In genomic region chr20:6100261-6100660, GRCh38 we compare ENCODE assay signal across 30 cellular contexts. TPM values are rescaled to one million over a fixed set of nuclear protein-coding genes. Genes with fewer than 3 reads are reported as not detected.
"Had no signal": no experiment of that assay in that cellular context is flagged by ENCODE, and none has a peak within 500 bp of the region (broad histone marks: within the 10 kb centered on the region; RNA-seq: fewer than 3 reads in every experiment).

No MANE protein-coding gene starts in this region.

- H3K36me3 Mint-ChIP-seq: naive thymus-derived CD4-positive, alpha-beta T cell had no signal

- H3K36me3 ChIP-seq: breast epithelium, gastrocnemius medialis, ovary, prostate gland, tibial artery, WERI-Rb-1 had no signal

- H3K27ac ChIP-seq: breast epithelium, gastrocnemius medialis, ovary, prostate gland, suprapubic skin, tibial artery, WERI-Rb-1 had no signal

- H3K27ac Mint-ChIP-seq: activated CD4-positive, alpha-beta memory T cell treated with anti-CD3 and anti-CD28 coated beads, Interleukin-2, amount 10 ng/mL, durations not matched to agents 7 days and 5 days; activated CD4-positive, alpha-beta T cell treated with anti-CD3 and anti-CD28 coated beads, Interleukin-2, amount 10 ng/mL, durations not matched to agents 24 days and 14 days; activated T-cell treated with anti-CD3 and anti-CD28 coated beads, Interleukin-2, amount 50 U/mL, for 24 hours; dendritic cell treated with granulocyte-macrophage colony-stimulating factor and Interleukin-4, amounts not matched to agents 40 ng/mL and 50 ng/mL, for 4 days; naive thymus-derived CD4-positive, alpha-beta T cell; T-helper 1 cell treated with Interleukin-12 subunit alpha and Interleukin-12 subunit beta and Interleukin-4 antibody, amounts not matched to agents 30 μg/mL and 1 μg/mL, for 36 hours had no signal

- H3K27me3 Mint-ChIP-seq: dendritic cell treated with granulocyte-macrophage colony-stimulating factor and Interleukin-4, amounts not matched to agents 40 ng/mL and 50 ng/mL, for 4 days had no signal

- H3K9me3 Mint-ChIP-seq: activated CD4-positive, alpha-beta memory T cell treated with anti-CD3 and anti-CD28 coated beads, Interleukin-2, amount 10 ng/mL, durations not matched to agents 7 days and 5 days; activated CD4-positive, alpha-beta T cell treated with anti-CD3 and anti-CD28 coated beads, Interleukin-2, amount 10 ng/mL, durations not matched to agents 24 days and 14 days; activated T-cell treated with anti-CD3 and anti-CD28 coated beads, Interleukin-2, amount 50 U/mL, for 24 hours; dendritic cell treated with granulocyte-macrophage colony-stimulating factor and Interleukin-4, amounts not matched to agents 40 ng/mL and 50 ng/mL, for 4 days; naive thymus-derived CD4-positive, alpha-beta T cell; T-helper 1 cell treated with Interleukin-12 subunit alpha and Interleukin-12 subunit beta and Interleukin-4 antibody, amounts not matched to agents 30 μg/mL and 1 μg/mL, for 36 hours had no signal

- H3K4me3 Mint-ChIP-seq: activated CD4-positive, alpha-beta memory T cell treated with anti-CD3 and anti-CD28 coated beads, Interleukin-2, amount 10 ng/mL, durations not matched to agents 7 days and 5 days; activated CD4-positive, alpha-beta T cell treated with anti-CD3 and anti-CD28 coated beads, Interleukin-2, amount 10 ng/mL, durations not matched to agents 24 days and 14 days; activated T-cell treated with anti-CD3 and anti-CD28 coated beads, Interleukin-2, amount 50 U/mL, for 24 hours; dendritic cell treated with granulocyte-macrophage colony-stimulating factor and Interleukin-4, amounts not matched to agents 40 ng/mL and 50 ng/mL, for 4 days; naive thymus-derived CD4-positive, alpha-beta T cell; T-helper 1 cell treated with Interleukin-12 subunit alpha and Interleukin-12 subunit beta and Interleukin-4 antibody, amounts not matched to agents 30 μg/mL and 1 μg/mL, for 36 hours had no signal

- H3K4me1 Mint-ChIP-seq: activated CD4-positive, alpha-beta memory T cell treated with anti-CD3 and anti-CD28 coated beads, Interleukin-2, amount 10 ng/mL, durations not matched to agents 7 days and 5 days; activated CD4-positive, alpha-beta T cell treated with anti-CD3 and anti-CD28 coated beads, Interleukin-2, amount 10 ng/mL, durations not matched to agents 24 days and 14 days had no signal

- H3K4me3 ChIP-seq: breast epithelium, gastrocnemius medialis, ovary, prostate gland, suprapubic skin, tibial artery had no signal

- DNase-seq: activated CD4-positive, alpha-beta memory T cell treated with anti-CD3 and anti-CD28 coated beads, Interleukin-2, amount 10 ng/mL, durations not matched to agents 7 days and 5 days; activated CD4-positive, alpha-beta T cell treated with anti-CD3 and anti-CD28 coated beads, Interleukin-2, amount 10 ng/mL, durations not matched to agents 24 days and 14 days; activated CD4-positive, CD25-positive, alpha-beta regulatory T cell treated with anti-CD3 and anti-CD28 coated beads, Interleukin-2, amount 50 U/mL, for 72 hours; activated CD8-positive, alpha-beta memory T cell treated with anti-CD3 and anti-CD28 coated beads, Interleukin-2, amount 50 U/mL, for 48 hours; activated gamma-delta T cell treated with Interleukin-2 at 50 U/mL for 16 hours; activated naive CD4-positive, alpha-beta T cell treated with anti-CD3 and anti-CD28 coated beads, Interleukin-2, amount 50 U/mL, for 16 hours; activated T-cell treated with anti-CD3 and anti-CD28 coated beads, Interleukin-2, amount 50 U/mL, for 24 hours; amygdala; central memory CD4-positive, alpha-beta T cell; erythroblast; gastrocnemius medialis; glutamatergic neuron; left cardiac atrium; left ventricle myocardium superior; naive thymus-derived CD4-positive, alpha-beta T cell; ovary; retina; stimulated activated CD4-positive, alpha-beta T cell treated with anti-CD3 and anti-CD28 coated beads, Interleukin-15, amount 100 ng/mL, for 24 hours; stimulated activated CD4-positive, alpha-beta T cell treated with anti-CD3 and anti-CD28 coated beads, Interleukin-2, amount 100 ng/mL, for 24 hours; stimulated activated naive CD4-positive, alpha-beta T cell; T-helper 9 cell; tibial artery; WERI-Rb-1 had no signal

- H3K27me3 ChIP-seq: breast epithelium, gastrocnemius medialis, ovary, suprapubic skin, tibial artery had no signal

- H3K4me1 ChIP-seq: breast epithelium, gastrocnemius medialis, suprapubic skin, tibial artery had no signal

RNA-seq across cellular contexts. Expression of gene FERMT1, which starts 22.6 kb away (rescaled TPM):
- total RNA-seq: activated CD4-positive, alpha-beta memory T cell treated with anti-CD3 and anti-CD28 coated beads, Interleukin-2, amount 10 ng/mL, durations not matched to agents 7 days and 5 days had no signal

RNA-seq across cellular contexts. Expression of gene LRRN4, which starts 46.4 kb away (rescaled TPM):
- total RNA-seq: activated CD4-positive, alpha-beta memory T cell treated with anti-CD3 and anti-CD28 coated beads, Interleukin-2, amount 10 ng/mL, durations not matched to agents 7 days and 5 days; activated CD4-positive, alpha-beta T cell treated with anti-CD3 and anti-CD28 coated beads, Interleukin-2, amount 10 ng/mL, durations not matched to agents 24 days and 14 days; gastrocnemius medialis; lung microvascular endothelial cell; naive thymus-derived CD4-positive, alpha-beta T cell; ureter had no signal
